Comparison of ENCODE assay signal across 23 cellular contexts in the genomic region with DNA sequence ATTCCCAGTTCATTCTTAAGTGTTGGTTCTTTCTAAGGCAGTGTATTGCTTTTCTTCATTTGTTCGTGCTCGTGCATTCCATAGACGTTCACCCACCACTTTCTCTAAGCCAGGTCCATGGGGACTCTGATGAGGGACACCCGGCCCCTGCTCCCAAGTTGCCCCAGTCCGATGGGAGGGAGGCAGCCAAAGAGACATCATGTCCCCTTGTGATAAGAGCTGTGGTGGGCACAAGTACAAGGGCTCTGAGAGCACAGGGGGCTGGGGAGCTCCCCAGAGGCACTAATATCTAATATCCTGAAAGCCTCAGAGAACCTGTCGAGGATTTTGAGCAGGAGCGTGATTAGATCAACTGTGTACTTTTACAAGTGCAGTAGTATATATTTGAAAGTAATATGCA. TPM values are rescaled to one million over a fixed set of nuclear protein-coding genes. Genes with fewer than 3 reads are reported as not detected.
"Had no signal": no experiment of that assay in that cellular context is flagged by ENCODE, and none has a peak within 500 bp of the region (broad histone marks: within the 10 kb centered on the region; RNA-seq: fewer than 3 reads in every experiment).

No MANE protein-coding gene starts in this region.

- DNase-seq: activated CD8-positive, alpha-beta memory T cell treated with anti-CD3 and anti-CD28 coated beads for 24 hours; activated CD8-positive, alpha-beta memory T cell treated with anti-CD3 and anti-CD28 coated beads, Interleukin-2, amount 50 U/mL, for 4 hours; activated T-cell treated with anti-CD3 and anti-CD28 coated beads, Interleukin-2, amount 50 U/mL, for 24 hours; aorta; brain microvascular endothelial cell; central memory CD4-positive, alpha-beta T cell; kidney; midbrain; natural killer cell; stimulated activated CD4-positive, alpha-beta T cell treated with anti-CD3 and anti-CD28 coated beads, Interleukin-4, amount 100 ng/mL, for 24 hours; stimulated activated naive CD4-positive, alpha-beta T cell treated with Interleukin-2 at 50 U/mL for 16 hours; T-helper 9 cell had no signal

- ATAC-seq: activated naive CD4-positive, alpha-beta T cell treated with anti-CD3 and anti-CD28 coated beads, Interleukin-2, amount 50 U/mL, for 72 hours; activated T-helper 17 cell treated with anti-CD3 and anti-CD28 coated beads, Interleukin-2, amount 50 U/mL, for 72 hours; left lobe of liver; natural killer cell; upper lobe of right lung; WTC11 had no signal

- H3K27ac Mint-ChIP-seq: activated naive CD4-positive, alpha-beta T cell treated with anti-CD3 and anti-CD28 coated beads, Interleukin-2, amount 50 U/mL, for 72 hours; activated T-cell treated with anti-CD3 and anti-CD28 coated beads, Interleukin-2, amount 50 U/mL, for 24 hours; activated T-helper 17 cell treated with anti-CD3 and anti-CD28 coated beads, Interleukin-2, amount 50 U/mL, for 72 hours; natural killer cell; WTC11 had no signal

- H3K4me1 ChIP-seq: prostate gland, upper lobe of right lung had no signal

- H3K4me3 ChIP-seq: lung, prostate gland, thoracic aorta, upper lobe of right lung had no signal

- H3K36me3 ChIP-seq: brain microvascular endothelial cell, prostate gland, thoracic aorta, upper lobe of right lung had no signal

- H3K4me3 Mint-ChIP-seq: activated T-cell treated with anti-CD3 and anti-CD28 coated beads, Interleukin-2, amount 50 U/mL, for 24 hours; activated T-helper 17 cell treated with anti-CD3 and anti-CD28 coated beads, Interleukin-2, amount 50 U/mL, for 72 hours; natural killer cell; WTC11 had no signal

- H3K27ac ChIP-seq: brain microvascular endothelial cell, epithelial cell of prostate, prostate gland, thoracic aorta, upper lobe of right lung had no signal

- H3K9me3 Mint-ChIP-seq: activated T-cell treated with anti-CD3 and anti-CD28 coated beads, Interleukin-2, amount 50 U/mL, for 24 hours; activated T-helper 17 cell treated with anti-CD3 and anti-CD28 coated beads, Interleukin-2, amount 50 U/mL, for 72 hours; natural killer cell had no signal

- H3K9me3 ChIP-seq: prostate gland, thoracic aorta, upper lobe of right lung had no signal

- H3K36me3 Mint-ChIP-seq: activated naive CD4-positive, alpha-beta T cell treated with anti-CD3 and anti-CD28 coated beads, Interleukin-2, amount 50 U/mL, for 72 hours; natural killer cell had no signal

RNA-seq across cellular contexts. Expression of a gene that starts 6.3 kb away (rescaled TPM):
- total RNA-seq: activated naive CD4-positive, alpha-beta T cell treated with anti-CD3 and anti-CD28 coated beads, Interleukin-2, amount 50 U/mL, for 72 hours; activated T-helper 17 cell treated with anti-CD3 and anti-CD28 coated beads, Interleukin-2, amount 50 U/mL, for 72 hours; fibroblast of villous mesenchyme; natural killer cell; T-helper 1 cell treated with Interleukin-12 subunit alpha and Interleukin-12 subunit beta and Interleukin-4 antibody, amounts not matched to agents 30 ng/mL and 1 ng/mL, for 36 hours had no signal
